ENCODE assay signal across 1 cellular context in the genomic region with DNA sequence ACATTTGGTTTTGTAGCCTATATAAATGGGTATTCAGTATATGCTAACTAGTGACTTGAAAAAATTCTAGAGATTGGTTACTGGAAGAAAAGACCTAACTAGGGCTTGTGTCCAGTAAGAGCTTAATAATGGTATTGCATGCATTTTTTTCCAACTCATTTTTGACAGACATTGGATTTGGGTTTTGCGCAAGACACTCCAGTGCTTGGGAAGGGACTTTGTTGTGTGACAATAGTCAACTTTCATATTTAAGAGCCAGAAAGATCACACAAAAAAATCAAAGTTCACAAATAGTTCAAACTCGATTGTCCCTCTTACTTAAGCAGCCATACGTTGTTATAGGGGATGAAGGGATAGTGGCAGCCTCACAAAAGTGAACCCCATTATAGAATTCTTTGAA.
TF ChIP-seq lines count a peak whose summit lies in the region.

No MANE protein-coding gene starts in this region.

TF ChIP-seq in HepG2, 621 proteins besides CTCF, POLR2A, EP300 and RAD21:
- TF ChIP-seq SALL1 (CRISPR knock-in tag; IDR thresholded peaks at IDR 0.05), result peak; percentile 33; the same call in 1 of the 2 replicates
- TF ChIP-seq, protein P1, sequence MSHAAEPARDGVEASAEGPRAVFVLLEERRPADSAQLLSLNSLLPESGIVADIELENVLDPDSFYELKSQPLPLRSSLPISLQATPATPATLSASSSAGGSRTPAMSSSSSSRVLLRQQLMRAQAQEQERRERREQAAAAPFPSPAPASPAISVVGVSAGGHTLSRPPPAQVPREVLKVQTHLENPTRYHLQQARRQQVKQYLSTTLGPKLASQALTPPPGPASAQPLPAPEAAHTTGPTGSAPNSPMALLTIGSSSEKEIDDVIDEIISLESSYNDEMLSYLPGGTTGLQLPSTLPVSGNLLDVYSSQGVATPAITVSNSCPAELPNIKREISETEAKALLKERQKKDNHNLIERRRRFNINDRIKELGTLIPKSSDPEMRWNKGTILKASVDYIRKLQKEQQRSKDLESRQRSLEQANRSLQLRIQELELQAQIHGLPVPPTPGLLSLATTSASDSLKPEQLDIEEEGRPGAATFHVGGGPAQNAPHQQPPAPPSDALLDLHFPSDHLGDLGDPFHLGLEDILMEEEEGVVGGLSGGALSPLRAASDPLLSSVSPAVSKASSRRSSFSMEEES (CRISPR knock-in tag; IDR thresholded peaks at IDR 0.05), result no peak
- TF ChIP-seq HNF4A (CRISPR knock-in tag; IDR thresholded peaks at IDR 0.05), result peak; percentile 57
- peak; percentile 84 for TF ChIP-seq CEBPB (IDR thresholded peaks at IDR 0.05; ENCODE audit: borderline replicate concordance, low read depth, low read length)
- TF ChIP-seq HNRNPK (IDR thresholded peaks at IDR 0.05; ENCODE audit: low read depth, low read length, poor library complexity, severe bottlenecking), result no peak
- TF ChIP-seq, protein P2, sequence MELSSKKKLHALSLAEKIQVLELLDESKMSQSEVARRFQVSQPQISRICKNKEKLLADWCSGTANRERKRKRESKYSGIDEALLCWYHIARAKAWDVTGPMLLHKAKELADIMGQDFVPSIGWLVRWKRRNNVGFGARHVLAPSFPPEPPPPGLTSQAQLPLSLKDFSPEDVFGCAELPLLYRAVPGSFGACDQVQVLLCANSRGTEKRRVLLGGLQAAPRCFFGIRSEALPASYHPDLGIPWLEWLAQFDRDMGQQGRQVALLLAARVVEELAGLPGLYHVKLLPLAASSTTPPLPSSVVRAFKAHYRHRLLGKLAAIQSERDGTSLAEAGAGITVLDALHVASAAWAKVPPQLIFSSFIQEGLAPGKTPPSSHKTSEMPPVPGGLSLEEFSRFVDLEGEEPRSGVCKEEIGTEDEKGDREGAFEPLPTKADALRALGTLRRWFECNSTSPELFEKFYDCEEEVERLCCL (CRISPR knock-in tag; IDR thresholded peaks at IDR 0.05; ENCODE audit: borderline replicate concordance), result no peak
- 0 out of 2 replicates have a peak, but pooled peaks have one; percentile 61 for TF ChIP-seq ZNF644 (CRISPR knock-in tag; IDR thresholded peaks at IDR 0.05; ENCODE audit: low read depth)
- TF ChIP-seq ASH2L (IDR thresholded peaks at IDR 0.05; ENCODE audit: insufficient read length, low read depth, low read length), result no peak
- TF ChIP-seq ZNF296 (CRISPR knock-in tag; conservative IDR thresholded peaks at IDR 0.05), result no peak
- TF ChIP-seq NKX3-1 (CRISPR knock-in tag; IDR thresholded peaks at IDR 0.05), result no peak
- no peak for TF ChIP-seq ZNF7 (CRISPR knock-in tag; IDR thresholded peaks at IDR 0.05)
- peak; percentile 95 for TF ChIP-seq ZKSCAN8 (CRISPR knock-in tag; IDR thresholded peaks at IDR 0.05; ENCODE audit: borderline replicate concordance)
- TF ChIP-seq, protein P3, sequence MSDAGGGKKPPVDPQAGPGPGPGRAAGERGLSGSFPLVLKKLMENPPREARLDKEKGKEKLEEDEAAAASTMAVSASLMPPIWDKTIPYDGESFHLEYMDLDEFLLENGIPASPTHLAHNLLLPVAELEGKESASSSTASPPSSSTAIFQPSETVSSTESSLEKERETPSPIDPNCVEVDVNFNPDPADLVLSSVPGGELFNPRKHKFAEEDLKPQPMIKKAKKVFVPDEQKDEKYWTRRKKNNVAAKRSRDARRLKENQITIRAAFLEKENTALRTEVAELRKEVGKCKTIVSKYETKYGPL (CRISPR knock-in tag; IDR thresholded peaks at IDR 0.05), result no peak
- TF ChIP-seq SRF (IDR thresholded peaks at IDR 0.05; ENCODE audit: low read depth, low read length), result no peak
- TF ChIP-seq ZBTB7B (CRISPR knock-in tag; IDR thresholded peaks at IDR 0.05), result no peak
- TF ChIP-seq ZNF354B (CRISPR knock-in tag; IDR thresholded peaks at IDR 0.05), result no peak
- TF ChIP-seq SOX13 (IDR thresholded peaks at IDR 0.05), result no peak
- TF ChIP-seq SOX13 (CRISPR knock-in tag; conservative IDR thresholded peaks at IDR 0.05 in 1 of 2, IDR thresholded peaks at IDR 0.05 in 1 of 2), result peak in 1 of 2 experiments; percentile 59; a peak in 2 of 4 replicates
- TF ChIP-seq, protein P4, sequence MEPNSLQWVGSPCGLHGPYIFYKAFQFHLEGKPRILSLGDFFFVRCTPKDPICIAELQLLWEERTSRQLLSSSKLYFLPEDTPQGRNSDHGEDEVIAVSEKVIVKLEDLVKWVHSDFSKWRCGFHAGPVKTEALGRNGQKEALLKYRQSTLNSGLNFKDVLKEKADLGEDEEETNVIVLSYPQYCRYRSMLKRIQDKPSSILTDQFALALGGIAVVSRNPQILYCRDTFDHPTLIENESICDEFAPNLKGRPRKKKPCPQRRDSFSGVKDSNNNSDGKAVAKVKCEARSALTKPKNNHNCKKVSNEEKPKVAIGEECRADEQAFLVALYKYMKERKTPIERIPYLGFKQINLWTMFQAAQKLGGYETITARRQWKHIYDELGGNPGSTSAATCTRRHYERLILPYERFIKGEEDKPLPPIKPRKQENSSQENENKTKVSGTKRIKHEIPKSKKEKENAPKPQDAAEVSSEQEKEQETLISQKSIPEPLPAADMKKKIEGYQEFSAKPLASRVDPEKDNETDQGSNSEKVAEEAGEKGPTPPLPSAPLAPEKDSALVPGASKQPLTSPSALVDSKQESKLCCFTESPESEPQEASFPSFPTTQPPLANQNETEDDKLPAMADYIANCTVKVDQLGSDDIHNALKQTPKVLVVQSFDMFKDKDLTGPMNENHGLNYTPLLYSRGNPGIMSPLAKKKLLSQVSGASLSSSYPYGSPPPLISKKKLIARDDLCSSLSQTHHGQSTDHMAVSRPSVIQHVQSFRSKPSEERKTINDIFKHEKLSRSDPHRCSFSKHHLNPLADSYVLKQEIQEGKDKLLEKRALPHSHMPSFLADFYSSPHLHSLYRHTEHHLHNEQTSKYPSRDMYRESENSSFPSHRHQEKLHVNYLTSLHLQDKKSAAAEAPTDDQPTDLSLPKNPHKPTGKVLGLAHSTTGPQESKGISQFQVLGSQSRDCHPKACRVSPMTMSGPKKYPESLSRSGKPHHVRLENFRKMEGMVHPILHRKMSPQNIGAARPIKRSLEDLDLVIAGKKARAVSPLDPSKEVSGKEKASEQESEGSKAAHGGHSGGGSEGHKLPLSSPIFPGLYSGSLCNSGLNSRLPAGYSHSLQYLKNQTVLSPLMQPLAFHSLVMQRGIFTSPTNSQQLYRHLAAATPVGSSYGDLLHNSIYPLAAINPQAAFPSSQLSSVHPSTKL (CRISPR knock-in tag; IDR thresholded peaks at IDR 0.05), result peak; percentile 37; the same call in 1 of the 2 replicates
- peak; percentile 84 for TF ChIP-seq CEBPG (CRISPR knock-in tag; IDR thresholded peaks at IDR 0.05)
- TF ChIP-seq ZSCAN25 (CRISPR knock-in tag; IDR thresholded peaks at IDR 0.05), result no peak
- no peak for TF ChIP-seq SOX6 (IDR thresholded peaks at IDR 0.05)
- TF ChIP-seq SOX6 (CRISPR knock-in tag; IDR thresholded peaks at IDR 0.05), result peak; percentile 11; the same call in 1 of the 2 replicates
- TF ChIP-seq ZNF326 (CRISPR knock-in tag; IDR thresholded peaks at IDR 0.05; ENCODE audit: borderline replicate concordance), result no peak
- TF ChIP-seq ZNF670 (CRISPR knock-in tag; IDR thresholded peaks at IDR 0.05; ENCODE audit: borderline replicate concordance), result peak; percentile 21; the same call in 1 of the 2 replicates
- TF ChIP-seq GPN1 (CRISPR knock-in tag; IDR thresholded peaks at IDR 0.05; ENCODE audit: borderline replicate concordance), result no peak
- no peak for TF ChIP-seq PRMT3 (CRISPR knock-in tag; IDR thresholded peaks at IDR 0.05; ENCODE audit: borderline replicate concordance, low read depth)
- TF ChIP-seq, protein P5, sequence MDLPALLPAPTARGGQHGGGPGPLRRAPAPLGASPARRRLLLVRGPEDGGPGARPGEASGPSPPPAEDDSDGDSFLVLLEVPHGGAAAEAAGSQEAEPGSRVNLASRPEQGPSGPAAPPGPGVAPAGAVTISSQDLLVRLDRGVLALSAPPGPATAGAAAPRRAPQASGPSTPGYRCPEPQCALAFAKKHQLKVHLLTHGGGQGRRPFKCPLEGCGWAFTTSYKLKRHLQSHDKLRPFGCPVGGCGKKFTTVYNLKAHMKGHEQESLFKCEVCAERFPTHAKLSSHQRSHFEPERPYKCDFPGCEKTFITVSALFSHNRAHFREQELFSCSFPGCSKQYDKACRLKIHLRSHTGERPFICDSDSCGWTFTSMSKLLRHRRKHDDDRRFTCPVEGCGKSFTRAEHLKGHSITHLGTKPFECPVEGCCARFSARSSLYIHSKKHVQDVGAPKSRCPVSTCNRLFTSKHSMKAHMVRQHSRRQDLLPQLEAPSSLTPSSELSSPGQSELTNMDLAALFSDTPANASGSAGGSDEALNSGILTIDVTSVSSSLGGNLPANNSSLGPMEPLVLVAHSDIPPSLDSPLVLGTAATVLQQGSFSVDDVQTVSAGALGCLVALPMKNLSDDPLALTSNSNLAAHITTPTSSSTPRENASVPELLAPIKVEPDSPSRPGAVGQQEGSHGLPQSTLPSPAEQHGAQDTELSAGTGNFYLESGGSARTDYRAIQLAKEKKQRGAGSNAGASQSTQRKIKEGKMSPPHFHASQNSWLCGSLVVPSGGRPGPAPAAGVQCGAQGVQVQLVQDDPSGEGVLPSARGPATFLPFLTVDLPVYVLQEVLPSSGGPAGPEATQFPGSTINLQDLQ (CRISPR knock-in tag; IDR thresholded peaks at IDR 0.05), result no peak
